ENCODE assay signal across 10 cellular contexts in the genomic region with DNA sequence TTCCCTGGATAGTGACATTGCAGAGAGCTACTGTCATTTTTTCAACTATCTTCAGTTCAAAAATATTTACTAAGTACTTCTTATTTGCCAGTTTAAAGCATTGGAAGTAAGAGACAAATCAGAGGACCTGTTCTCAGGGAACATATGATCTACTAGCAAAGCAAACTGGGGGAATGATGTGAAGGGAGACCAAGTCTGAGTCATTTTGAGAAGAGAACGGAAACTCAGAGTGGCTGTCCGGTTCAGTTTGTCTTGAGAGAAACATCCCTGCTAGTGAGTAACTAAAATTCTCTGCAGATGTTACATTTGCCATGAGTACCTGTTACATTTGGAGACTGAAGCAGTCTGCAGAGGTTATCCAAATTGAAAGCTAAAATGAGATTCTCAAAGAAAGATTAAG.
DNase-seq lines count a peak whose midpoint lies in the region; ATAC-seq and TF ChIP-seq lines count a peak whose summit lies in the region.
"Had no signal": no experiment of that assay in that cellular context is flagged by ENCODE, and none has a peak within 500 bp of the region (broad histone marks: within the 10 kb centered on the region; RNA-seq: fewer than 3 reads in every experiment).

No MANE protein-coding gene starts in this region.

- DNase-seq in GM12865 (ENCODE audit: low read depth) (peak; percentile 90), adrenal gland (no peak), Caco-2 (no peak), left lobe of liver (ENCODE audit: low spot score) (no peak), breast epithelium (ENCODE audit: low spot score in 2 of 2) (no peak)
- DNase-seq: DND-41, PC-9 had no signal

- no peak for TF ChIP-seq CTCF in GM12865 (IDR thresholded peaks at IDR 0.05; ENCODE audit: insufficient read depth, low read depth, low read length, missing control alignments)
- no peak for TF ChIP-seq CTCF in adrenal gland (IDR thresholded peaks at IDR 0.05)
- TF ChIP-seq CTCF in Caco-2 (IDR thresholded peaks at IDR 0.05; ENCODE audit: insufficient read depth in 1 of 2, low read depth in 1 of 2, low read length in 1 of 2, severe bottlenecking in 1 of 2, unreplicated experiment in 1 of 2): no peak
- no peak for TF ChIP-seq CTCF in breast epithelium (IDR thresholded peaks at IDR 0.05)

- H3K36me3 Mint-ChIP-seq in T-helper 1 cell treated with Interleukin-12 subunit alpha and Interleukin-12 subunit beta and Interleukin-4 antibody, amounts not matched to agents 30 μg/mL and 1 μg/mL, for 36 hours (ENCODE audit: low read depth): peaks cover 2% of the 10 kb centered on the region
- H3K36me3 Mint-ChIP-seq in Caco-2 (ENCODE audit: insufficient read depth, unreplicated experiment): no peaks in the 10 kb centered on the region

- TF ChIP-seq POLR2A in adrenal gland (IDR thresholded peaks at IDR 0.05): no peak
- no peak for TF ChIP-seq POLR2A in breast epithelium (IDR thresholded peaks at IDR 0.05)

- no TSS peak for BruUV-seq in Caco-2 (replicated peaks; lab: Mats Ljungman, UMichigan)

- H3K27ac ChIP-seq in adrenal gland (no peak overlapping the region), breast epithelium (no peak overlapping the region)
- H3K27ac ChIP-seq: PC-9 had no signal

- H3K9me3 ChIP-seq in adrenal gland (replicated peaks in 1 of 3): no peaks in the 10 kb centered on the region
- H3K9me3 ChIP-seq in Caco-2: no peaks in the 10 kb centered on the region
- no peaks in the 10 kb centered on the region for H3K9me3 ChIP-seq in breast epithelium

- peaks cover 24% of the 10 kb centered on the region for H3K4me1 Mint-ChIP-seq in T-helper 1 cell treated with Interleukin-12 subunit alpha and Interleukin-12 subunit beta and Interleukin-4 antibody, amounts not matched to agents 30 μg/mL and 1 μg/mL, for 36 hours (ENCODE audit: low read depth)
- H3K4me1 Mint-ChIP-seq in Caco-2 (ENCODE audit: low read depth, unreplicated experiment): no peaks in the 10 kb centered on the region

- H3K36me3 ChIP-seq in adrenal gland (replicated peaks in 1 of 2): no peaks in the 10 kb centered on the region
- H3K36me3 ChIP-seq in Caco-2 (ENCODE audit: control insufficient read depth, insufficient read depth, low read length): no peaks in the 10 kb centered on the region
- H3K36me3 ChIP-seq in breast epithelium: no peaks in the 10 kb centered on the region

- CTCF ChIA-PET in Caco-2 (lab: Charles Lee): no interaction called here

- 65 to 74% (median 69%) methylated on average over 2 of the region's 2 CpGs for WGBS in adrenal gland, 4 donors

- no peak overlapping the region for H3K4me3 Mint-ChIP-seq in T-helper 1 cell treated with Interleukin-12 subunit alpha and Interleukin-12 subunit beta and Interleukin-4 antibody, amounts not matched to agents 30 μg/mL and 1 μg/mL, for 36 hours
- no peak overlapping the region for H3K4me3 Mint-ChIP-seq in Caco-2 (ENCODE audit: unreplicated experiment)

- H3K27me3 ChIP-seq in adrenal gland: no peaks in the 10 kb centered on the region
- no peaks in the 10 kb centered on the region for H3K27me3 ChIP-seq in Caco-2 (replicated peaks; ENCODE audit: control insufficient read depth, insufficient read depth, low read length)
- H3K27me3 ChIP-seq in breast epithelium: no peaks in the 10 kb centered on the region

- intact Hi-C loops in adrenal gland (cut with DNase I) (no loop called here), Caco-2 (cut with micrococcal nuclease; ENCODE audit: unreplicated experiment) (no loop called here), breast epithelium (cut with DNase I; ENCODE audit: low total_unique reads) (no loop called here)

- no peaks in the 10 kb centered on the region for H3K4me1 ChIP-seq in adrenal gland (replicated peaks in 1 of 2)
- no peaks in the 10 kb centered on the region for H3K4me1 ChIP-seq in Caco-2
- H3K4me1 ChIP-seq in breast epithelium: no peaks in the 10 kb centered on the region

- POLR2A ChIA-PET in Caco-2 (lab: Charles Lee): no interaction called here

- H3K27ac Mint-ChIP-seq in T-helper 1 cell treated with Interleukin-12 subunit alpha and Interleukin-12 subunit beta and Interleukin-4 antibody, amounts not matched to agents 30 μg/mL and 1 μg/mL, for 36 hours: peak overlapping the region; percentile 53
- H3K27ac Mint-ChIP-seq in Caco-2 (ENCODE audit: unreplicated experiment): no peak overlapping the region

- peak overlapping the region; percentile 40 for H3K4me3 ChIP-seq in GM12865 (ENCODE audit: low read depth, low read length)
- no peak overlapping the region for H3K4me3 ChIP-seq in adrenal gland
- no peak overlapping the region for H3K4me3 ChIP-seq in Caco-2 (ENCODE audit: low read depth, low read length)
- no peak overlapping the region for H3K4me3 ChIP-seq in breast epithelium
- H3K4me3 ChIP-seq: PC-9 had no signal

- H3K27me3 Mint-ChIP-seq in T-helper 1 cell treated with Interleukin-12 subunit alpha and Interleukin-12 subunit beta and Interleukin-4 antibody, amounts not matched to agents 30 μg/mL and 1 μg/mL, for 36 hours (ENCODE audit: low read depth): no peaks in the 10 kb centered on the region
- H3K27me3 Mint-ChIP-seq in Caco-2 (ENCODE audit: insufficient read depth, unreplicated experiment): peaks cover 3% of the 10 kb centered on the region

- ATAC-seq in GM19351 (IDR thresholded peaks at IDR 0.05; ENCODE audit: unreplicated experiment) (peak; percentile 89), HG02970 (IDR thresholded peaks at IDR 0.05; ENCODE audit: low FRiP score, unreplicated experiment) (peak; percentile 61), left lobe of liver (no peak)

- peaks cover 6% of the 10 kb centered on the region for H3K9me3 Mint-ChIP-seq in T-helper 1 cell treated with Interleukin-12 subunit alpha and Interleukin-12 subunit beta and Interleukin-4 antibody, amounts not matched to agents 30 μg/mL and 1 μg/mL, for 36 hours
- H3K9me3 Mint-ChIP-seq in Caco-2 (ENCODE audit: unreplicated experiment): no peaks in the 10 kb centered on the region
